Comparison of ENCODE assay signal across 25 cellular contexts in genomic region chr21:35210093-35210492, GRCh38.
"Had no signal": no experiment of that assay in that cellular context is flagged by ENCODE, and none has a peak within 500 bp of the region (broad histone marks: within the 10 kb centered on the region; RNA-seq: fewer than 3 reads in every experiment).

No MANE protein-coding gene starts in this region.

- DNase-seq: activated B cell treated with CpG ODN at 0.5 μM for 24 hours; activated CD4-positive, alpha-beta memory T cell treated with anti-CD3 and anti-CD28 coated beads for 36 hours; activated CD4-positive, alpha-beta T cell treated with anti-CD3 and anti-CD28 coated beads, Interleukin-2, amount 10 ng/mL, durations not matched to agents 24 days and 14 days; activated CD8-positive, alpha-beta memory T cell treated with anti-CD3 and anti-CD28 coated beads, Interleukin-2, amount 10 ng/mL, durations not matched to agents 7 days and 5 days; activated CD8-positive, alpha-beta memory T cell treated with anti-CD3 and anti-CD28 coated beads, Interleukin-2, amount 50 U/mL, for 4 hours; activated CD8-positive, alpha-beta T cell treated with anti-CD3 and anti-CD28 coated beads, Interleukin-2, amount 10 ng/mL, durations not matched to agents 7 days and 5 days; activated effector memory CD4-positive, alpha-beta T cell treated with anti-CD3 and anti-CD28 coated beads, Interleukin-2, amount 50 U/mL, for 16 hours; activated naive CD4-positive, alpha-beta T cell treated with anti-CD3 and anti-CD28 coated beads for 36 hours; activated naive CD8-positive, alpha-beta T cell treated with anti-CD3 and anti-CD28 coated beads for 36 hours; activated naive CD8-positive, alpha-beta T cell treated with anti-CD3 and anti-CD28 coated beads, Interleukin-2, amount 50 U/mL, for 24 hours; activated T-cell treated with anti-CD3 and anti-CD28 coated beads, Interleukin-2, amount 50 U/mL, for 1 hour; activated T-cell treated with anti-CD3 and anti-CD28 coated beads, Interleukin-2, amount 50 U/mL, for 48 hours; brain microvascular endothelial cell; dorsolateral prefrontal cortex; effector memory CD4-positive, alpha-beta T cell; endodermal cell; foreskin fibroblast; T-helper 1 cell; T-helper 17 cell; T1000; WERI-Rb-1 had no signal

- H3K27ac ChIP-seq: brain microvascular endothelial cell, dorsolateral prefrontal cortex, WERI-Rb-1 had no signal

- H3K27me3 ChIP-seq: ascending aorta, brain microvascular endothelial cell had no signal

- H3K4me3 ChIP-seq: ascending aorta, coronary artery, dorsolateral prefrontal cortex had no signal

- ATAC-seq: activated CD4-positive, CD25-positive, alpha-beta regulatory T cell treated with anti-CD3 and anti-CD28 coated beads, Interleukin-2, amount 50 U/mL, for 24 hours; activated CD8-positive, alpha-beta memory T cell treated with anti-CD3 and anti-CD28 coated beads, Interleukin-2, amount 10 ng/mL, durations not matched to agents 7 days and 5 days; activated CD8-positive, alpha-beta T cell treated with anti-CD3 and anti-CD28 coated beads, Interleukin-2, amount 10 ng/mL, durations not matched to agents 7 days and 5 days; activated naive CD8-positive, alpha-beta T cell treated with anti-CD3 and anti-CD28 coated beads, Interleukin-2, amount 50 U/mL, for 24 hours; esophagus mucosa; T-helper 17 cell had no signal

- H3K36me3 ChIP-seq: ascending aorta, brain microvascular endothelial cell, WERI-Rb-1 had no signal

- H3K9me3 ChIP-seq: ascending aorta had no signal
